Comparison of ENCODE assay signal across 11 cellular contexts in the genomic region with DNA sequence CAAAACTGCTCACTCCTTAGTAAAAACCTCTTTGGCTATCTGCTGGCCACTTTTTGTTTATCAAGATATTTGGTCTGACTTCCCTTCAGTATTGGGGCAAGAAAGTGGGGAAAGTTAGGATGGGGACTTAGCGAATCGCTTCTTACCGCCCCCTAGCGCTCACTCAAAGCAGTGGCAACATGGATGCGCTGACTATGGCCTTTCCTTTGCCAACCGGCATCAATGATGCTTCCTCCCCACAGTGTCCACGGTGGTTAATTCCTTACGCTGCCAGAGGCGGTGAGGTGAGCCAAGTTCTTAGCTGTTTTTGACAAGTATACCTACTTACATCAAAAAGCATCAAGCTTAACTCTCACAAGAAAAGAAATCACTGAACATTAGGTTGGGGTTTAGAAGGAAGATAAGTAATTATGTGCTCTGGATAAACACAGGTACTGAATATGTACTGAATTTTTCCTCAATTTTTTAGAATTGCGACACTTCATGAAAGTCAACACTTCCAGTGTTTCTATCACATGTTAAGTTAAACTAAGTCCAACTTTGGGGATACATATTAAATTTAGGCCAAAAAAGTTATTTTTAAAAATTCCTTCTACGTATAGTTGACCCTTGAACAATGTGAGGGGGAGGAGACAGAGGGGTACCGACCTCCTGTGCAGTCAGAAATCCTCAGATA.
DNase-seq lines count a peak whose midpoint lies in the region; ATAC-seq, FAIRE-seq and TF ChIP-seq lines count a peak whose summit lies in the region.
"Had no signal": no experiment of that assay in that cellular context is flagged by ENCODE, and none has a peak within 500 bp of the region (broad histone marks: within the 10 kb centered on the region; RNA-seq: fewer than 3 reads in every experiment).

No MANE protein-coding gene starts in this region.

- no peak for TF ChIP-seq POLR2A in K562 (conservative IDR thresholded peaks at IDR 0.05)
- TF ChIP-seq POLR2A in right lobe of liver (IDR thresholded peaks at IDR 0.05) = no peak

- no peaks in the 10 kb centered on the region for H3K9me3 Mint-ChIP-seq in Caco-2 (ENCODE audit: unreplicated experiment)
- H3K9me3 Mint-ChIP-seq: activated T-helper 2 cell treated with anti-CD3 and anti-CD28 coated beads, Interferon-gamma antibody, Interleukin-2, Interleukin-4, amounts not matched to agents 10 μg/mL and 5 μg/mL and 100 μg/mL, durations not matched to agents 14 hours and 24 hours and 36 hours had no signal

- no peak for TF ChIP-seq EP300 in K562 (IDR thresholded peaks at IDR 0.05; ENCODE audit: low read length)

- no peaks in the 10 kb centered on the region for H3K4me1 ChIP-seq in Caco-2
- no peaks in the 10 kb centered on the region for H3K4me1 ChIP-seq in K562 (replicated peaks in 1 of 2; ENCODE audit: control insufficient read depth in 2 of 2, insufficient read depth in 2 of 2, low read length in 2 of 2)
- H3K4me1 ChIP-seq in right lobe of liver = no peaks in the 10 kb centered on the region

- 12% methylated on average over 12 of the region's 12 CpGs for WGBS in K562 (ENCODE audit: insufficient coverage, low coverage, missing lambda C conversion rate)
- WGBS in right lobe of liver (ENCODE audit: insufficient coverage, low coverage, low lambda C conversion rate, missing lambda C conversion rate) = 59% methylated on average over 12 of the region's 12 CpGs

- no peak overlapping the region for H2AFZ ChIP-seq in K562 (ENCODE audit: low read depth, low read length)

- in situ Hi-C loops in K562 (cut with MboI) = no loop called here

- H3K9me3 ChIP-seq in Caco-2 (no peaks in the 10 kb centered on the region), K562 (replicated peaks; ENCODE audit: control insufficient read depth, insufficient read depth, low read depth, low read length) (no peaks in the 10 kb centered on the region), right lobe of liver (no peaks in the 10 kb centered on the region)
- H3K9me3 ChIP-seq: spleen had no signal

- H3K4me1 Mint-ChIP-seq in Caco-2 (ENCODE audit: low read depth, unreplicated experiment) = no peaks in the 10 kb centered on the region

- H3K27ac ChIP-seq in K562 (ENCODE audit: extremely low read depth, low read depth, low read length) = no peak overlapping the region
- no peak overlapping the region for H3K27ac ChIP-seq in right lobe of liver
- H3K27ac ChIP-seq: HL-60, spleen had no signal

- no peaks in the 10 kb centered on the region for H3K9me1 ChIP-seq in K562 (ENCODE audit: control insufficient read depth, insufficient read depth, low read length)

- H3K27ac Mint-ChIP-seq in Caco-2 (ENCODE audit: unreplicated experiment) = no peak overlapping the region
- H3K27ac Mint-ChIP-seq: activated T-helper 2 cell treated with anti-CD3 and anti-CD28 coated beads, Interferon-gamma antibody, Interleukin-2, Interleukin-4, amounts not matched to agents 10 μg/mL and 5 μg/mL and 100 μg/mL, durations not matched to agents 14 hours and 24 hours and 36 hours had no signal

- H3K27me3 Mint-ChIP-seq in Caco-2 (ENCODE audit: insufficient read depth, unreplicated experiment) = no peaks in the 10 kb centered on the region

- peak; percentile 38 to 51 for DNase-seq in Caco-2
- peak; percentile 17 for DNase-seq in HFF-Myc (ENCODE audit: extremely low read depth, low read depth)
- peak; percentile 75 to 79 (median 76) for DNase-seq in K562 (ENCODE audit: extremely low read depth in 1 of 4, low spot score in 3 of 4)
- no peak for DNase-seq in right lobe of liver
- DNase-seq in hypothalamus (lab: John Stamatoyannopoulos, UW) = no peak
- no peak for DNase-seq in DMS153 treated with DMSO at 0.1 percent for 48 hours (lab: John Stamatoyannopoulos, UW; ENCODE audit: unreplicated experiment)
- no peak for DNase-seq in NCI-H2227 (lab: John Stamatoyannopoulos, UW; ENCODE audit: unreplicated experiment)
- DNase-seq: spleen had no signal

- no peaks in the 10 kb centered on the region for H3K79me2 ChIP-seq in K562 (ENCODE audit: control insufficient read depth, insufficient read depth, low read length)

- CTCF ChIA-PET in Caco-2 (lab: Charles Lee) (interaction anchor here (0.5 kb wide), 1 partner anchor 63 kb away, joined by 3 read pairs; no protein-coding TSS in a partner anchor), K562 (lab: Yijun Ruan, JAX; ENCODE audit: low intra/inter-chr PET ratio) (interaction anchor here (0.5 to 1.1 kb wide), 3 partner anchors 9 to 562 kb away, joined by 3 to 4 read pairs (median 3); no protein-coding TSS in a partner anchor)

- H3K27me3 ChIP-seq in Caco-2 (replicated peaks; ENCODE audit: control insufficient read depth, insufficient read depth, low read length) (no peaks in the 10 kb centered on the region), K562 (ENCODE audit: control insufficient read depth in 2 of 2, insufficient read depth in 2 of 2, low read length in 2 of 2) (peaks cover 0 to 3% of the 10 kb centered on the region in 2 experiments; a peak in 2 of 5 replicates), right lobe of liver (no peaks in the 10 kb centered on the region)
- H3K27me3 ChIP-seq: spleen had no signal

- no peaks in the 10 kb centered on the region for H3K36me3 ChIP-seq in Caco-2 (ENCODE audit: control insufficient read depth, insufficient read depth, low read length)
- H3K36me3 ChIP-seq in K562 (ENCODE audit: control insufficient read depth, insufficient read depth, low read length) = no peaks in the 10 kb centered on the region
- H3K36me3 ChIP-seq in right lobe of liver = no peaks in the 10 kb centered on the region
- H3K36me3 ChIP-seq: spleen had no signal

- ATAC-seq in K562 = peak; percentile 100
- peak in 3 of 4 donors; percentile 20 to 54 (median 30) for ATAC-seq in right lobe of liver
- no peak for ATAC-seq in HG03439 (IDR thresholded peaks at IDR 0.05; ENCODE audit: unreplicated experiment)

- H4K20me1 ChIP-seq in K562 (replicated peaks; ENCODE audit: control insufficient read depth, insufficient read depth, low read length) = no peaks in the 10 kb centered on the region

- no peaks in the 10 kb centered on the region for H3K36me3 Mint-ChIP-seq in Caco-2 (ENCODE audit: insufficient read depth, unreplicated experiment)

- intact Hi-C loops in Caco-2 (cut with micrococcal nuclease; ENCODE audit: unreplicated experiment) (no loop called here), K562 (cut with micrococcal nuclease) (loop anchor here (1.0 kb wide), 1 partner anchor 196 kb away; no protein-coding TSS in a partner anchor), right lobe of liver (cut with DNase I) (no loop called here)

- peak; percentile 94 for FAIRE-seq in K562 (lab: Jason Lieb, UNC)

- peak; percentile 41 to 68 for TF ChIP-seq RAD21 in K562 (CRISPR knock-in tag; conservative IDR thresholded peaks at IDR 0.05 in 1 of 2, IDR thresholded peaks at IDR 0.05 in 1 of 2)

- H3K4me3 ChIP-seq in Caco-2 (ENCODE audit: low read depth, low read length) (no peak overlapping the region), HFF-Myc (replicated peaks; ENCODE audit: low read depth, low read length) (no peak overlapping the region), K562 (no peak overlapping the region), right lobe of liver (no peak overlapping the region)
- H3K4me3 ChIP-seq: spleen had no signal

- BruUV-seq in Caco-2 (replicated peaks; lab: Mats Ljungman, UMichigan) = no TSS peak
- no TSS peak for BruUV-seq in K562 (replicated peaks; lab: Mats Ljungman, UMichigan)

- peak; percentile 27 to 47 for TF ChIP-seq CTCF in Caco-2 (IDR thresholded peaks at IDR 0.05; ENCODE audit: insufficient read depth in 1 of 2, low read depth in 1 of 2, low read length in 1 of 2, severe bottlenecking in 1 of 2, unreplicated experiment in 1 of 2)
- TF ChIP-seq CTCF in HFF-Myc (IDR thresholded peaks at IDR 0.05; ENCODE audit: low read depth, low read length, missing control alignments) = peak; percentile 68
- peak; percentile 86 to 96 (median 89) for TF ChIP-seq CTCF in K562 (IDR thresholded peaks at IDR 0.05 in 2 of 3, conservative IDR thresholded peaks at IDR 0.05 in 1 of 3; ENCODE audit: insufficient read depth in 2 of 3, low read depth in 1 of 3, low read length in 3 of 3)
- TF ChIP-seq CTCF in right lobe of liver (IDR thresholded peaks at IDR 0.05) = peak in 3 of 4 donors; percentile 19 to 44 (median 31)

- H3K4me2 ChIP-seq in K562 (ENCODE audit: insufficient read depth, low read length) = no peak overlapping the region

- no peak overlapping the region for H3K4me3 Mint-ChIP-seq in Caco-2 (ENCODE audit: unreplicated experiment)

- no peak overlapping the region for H3K9ac ChIP-seq in K562 (ENCODE audit: insufficient read depth in 1 of 2, low read depth in 2 of 2, low read length in 2 of 2)

- POLR2A ChIA-PET in Caco-2 (lab: Charles Lee) = no interaction called here
- POLR2A ChIA-PET in K562 (lab: Yijun Ruan, JAX) = interaction anchor here (1.0 kb wide), 1 partner anchor 12 kb away, joined by 3 read pairs; no protein-coding TSS in a partner anchor

TF ChIP-seq in K562, 482 proteins besides CTCF, POLR2A, EP300 and RAD21 (continues in another document):
- peak in 2 of 3 experiments; percentile 36 to 78 for TF ChIP-seq YY1 (IDR thresholded peaks at IDR 0.05; ENCODE audit: borderline replicate concordance in 1 of 3, control insufficient read depth in 1 of 3, extremely low read depth in 1 of 3, insufficient read depth in 3 of 3, insufficient read length in 1 of 3, insufficient replicate concordance in 2 of 3, low read depth in 1 of 3, low read length in 2 of 3)
- TF ChIP-seq ZZZ3 (IDR thresholded peaks at IDR 0.05) = no peak
- no peak for TF ChIP-seq GABPA (tag; conservative IDR thresholded peaks at IDR 0.05; ENCODE audit: low read depth)
- TF ChIP-seq CEBPG (CRISPR knock-in tag; IDR thresholded peaks at IDR 0.05) = no peak
- 0 out of 4 replicates have a peak, but pooled peaks of 1 of the 2 experiments have one; percentile 21 for TF ChIP-seq CEBPG (tag; conservative IDR thresholded peaks at IDR 0.05 in 1 of 2, IDR thresholded peaks at IDR 0.05 in 1 of 2)
- TF ChIP-seq RCOR1 (IDR thresholded peaks at IDR 0.05; ENCODE audit: borderline replicate concordance in 1 of 2, low read depth in 2 of 2, low read length in 2 of 2) = peak in 1 of 2 experiments; percentile 89; a peak in 2 of 4 replicates
- peak; percentile 58 for TF ChIP-seq CEBPB (tag; IDR thresholded peaks at IDR 0.05)
- TF ChIP-seq MAFF (IDR thresholded peaks at IDR 0.05; ENCODE audit: low read length) = 0 out of 2 replicates have a peak, but pooled peaks have one; percentile 22
- TF ChIP-seq JUND (IDR thresholded peaks at IDR 0.05; ENCODE audit: borderline replicate concordance, low read depth, low read length) = peak; percentile 47
- TF ChIP-seq JUND (tag; IDR thresholded peaks at IDR 0.05; ENCODE audit: borderline replicate concordance, low read depth, low read length) = no peak
- TF ChIP-seq ZNF263 (CRISPR knock-in tag; IDR thresholded peaks at IDR 0.05; ENCODE audit: borderline replicate concordance) = no peak

Comparison
In these comparisons a context has a peak if more than half of its experiments do, and no peak if none do; other contexts are left out.
1. DNase-seq: peak in Caco-2 (2 of 2), HFF-Myc (single experiment) and K562 (4 of 4); none in right lobe of liver (0 of 3), hypothalamus (0 of 51), DMS153 treated with DMSO at 0.1 percent for 48 hours (single experiment) and NCI-H2227 (single experiment).
2. CTCF ChIP-seq: peak in every context shown above with its lines; median percentile 89 in K562; 68 in HFF-Myc; 37 in Caco-2; 31 in right lobe of liver.